In the genomic region with DNA sequence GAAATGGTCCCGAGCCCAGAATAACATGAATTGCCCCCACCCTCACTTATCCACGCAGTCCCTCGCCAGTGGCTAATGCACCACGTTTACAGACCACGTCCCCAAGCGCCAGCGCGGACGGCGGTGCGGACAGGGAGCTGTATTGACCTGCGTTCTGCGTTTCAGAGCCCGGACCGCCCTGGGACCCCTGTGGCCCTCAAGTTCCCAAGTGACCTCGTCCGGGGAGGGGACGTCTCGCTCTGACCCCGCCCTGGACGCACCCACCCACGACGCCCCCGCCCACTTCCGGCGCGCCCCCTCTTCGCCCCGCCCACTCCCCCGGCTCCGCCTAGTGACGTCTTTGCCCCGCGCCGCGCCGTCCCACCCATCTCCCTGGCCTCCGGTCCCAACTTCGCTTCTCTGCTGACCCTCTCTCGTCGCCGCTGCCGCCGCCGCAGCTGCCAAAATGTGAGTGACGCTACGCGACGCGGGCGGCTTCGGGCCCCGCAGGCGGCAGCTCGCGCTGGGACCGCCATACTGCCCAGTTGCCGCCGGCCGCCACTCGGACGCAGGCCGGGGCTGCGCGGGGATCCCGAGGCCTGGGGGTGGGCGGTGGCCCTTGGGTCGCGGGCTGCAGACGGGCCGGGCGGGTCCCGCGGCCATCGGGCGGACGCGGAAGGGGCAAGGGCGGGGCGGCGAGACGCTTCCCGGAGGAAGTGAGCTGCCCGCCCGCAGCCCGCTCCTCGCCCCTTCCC, we compare ENCODE assay signal across 8 cellular contexts. TPM values are rescaled to one million over a fixed set of nuclear protein-coding genes. Genes with fewer than 3 reads are reported as not detected.
A peak's percentile ranks its signal among the peaks of the same experiment; 100 is the strongest.
DNase-seq lines count a peak whose midpoint lies in the region; ATAC-seq, FAIRE-seq and TF ChIP-seq lines count a peak whose summit lies in the region.

A gene with protein sequence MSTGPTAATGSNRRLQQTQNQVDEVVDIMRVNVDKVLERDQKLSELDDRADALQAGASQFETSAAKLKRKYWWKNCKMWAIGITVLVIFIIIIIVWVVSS (plus strand): TSS at position 358 of the 734 bp plus-strand sequence. CDS start 88 bp downstream, at position 446.

- FAIRE-seq in D721Med (lab: Jason Lieb, UNC): no peak

- DNase-seq in D721Med (ENCODE audit: insufficient read length, low spot score) (peak; percentile 66), SJSA1 (ENCODE audit: low read depth in 1 of 2, low spot score in 2 of 2) (peak; percentile 74 to 91), foreskin melanocyte (peak; percentile 60)
- peak; percentile 86 for DNase-seq in activated gamma-delta T cell treated with anti-CD3 and anti-CD28 coated beads, Interleukin-2, amount 50 U/mL, for 16 hours (ENCODE audit: low read depth)

- H3K4me1 ChIP-seq in SJSA1 (replicated peaks) (peaks cover 11% of the 10 kb centered on the region), neutrophil (ENCODE audit: control insufficient read depth in 1 of 2, insufficient read depth in 1 of 2, low read depth in 1 of 2, low read length in 1 of 2) (peaks cover 50 to 53% of the 10 kb centered on the region in 2 experiments)

- ATAC-seq in GM21423 (IDR thresholded peaks at IDR 0.05; ENCODE audit: unreplicated experiment): peak; percentile 82

- H3K27ac ChIP-seq in SJSA1: peak within 1 kb of the TSS; percentile 72
- peak within 1 kb of the TSS; percentile 98 for H3K27ac ChIP-seq in neutrophil

- H3K36me3 ChIP-seq in SJSA1: peaks cover 37% of the 10 kb centered on the region
- H3K36me3 ChIP-seq in neutrophil: peaks cover 11% of the 10 kb centered on the region

- peak within 1 kb of the TSS; percentile 96 for H3K4me3 ChIP-seq in SJSA1
- H3K4me3 ChIP-seq in neutrophil (ENCODE audit: low read depth in 1 of 2, low read length in 1 of 2): peak within 1 kb of the TSS; percentile 83 to 87

- no peak for TF ChIP-seq EP300 in Ishikawa (IDR thresholded peaks at IDR 0.05; ENCODE audit: borderline replicate concordance)

- no peak for TF ChIP-seq RAD21 in Ishikawa (IDR thresholded peaks at IDR 0.05; ENCODE audit: low read depth)

- H3K9me3 ChIP-seq in SJSA1 (replicated peaks) (no peaks in the 10 kb centered on the region), neutrophil (no peaks in the 10 kb centered on the region)

- no peak for TF ChIP-seq CTCF in D721Med (IDR thresholded peaks at IDR 0.05; ENCODE audit: insufficient read depth, missing control alignments)
- TF ChIP-seq CTCF in neutrophil (IDR thresholded peaks at IDR 0.05): peak; percentile 36
- no peak for TF ChIP-seq CTCF in subcutaneous adipose tissue (IDR thresholded peaks at IDR 0.05; ENCODE audit: low read depth)

- H3K27me3 ChIP-seq in SJSA1 (replicated peaks): peaks cover 3% of the 10 kb centered on the region; the same call in 1 of the 2 replicates
- peaks cover 6% of the 10 kb centered on the region for H3K27me3 ChIP-seq in neutrophil

TF ChIP-seq in Ishikawa, 13 proteins besides CTCF, POLR2A, EP300 and RAD21:
- no peak for TF ChIP-seq NFIC (IDR thresholded peaks at IDR 0.05)
- TF ChIP-seq, protein P1, sequence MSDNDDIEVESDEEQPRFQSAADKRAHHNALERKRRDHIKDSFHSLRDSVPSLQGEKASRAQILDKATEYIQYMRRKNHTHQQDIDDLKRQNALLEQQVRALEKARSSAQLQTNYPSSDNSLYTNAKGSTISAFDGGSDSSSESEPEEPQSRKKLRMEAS (IDR thresholded peaks at IDR 0.05): peak; percentile 24; the same call in 1 of the 2 replicates
- TF ChIP-seq CREB1 (IDR thresholded peaks at IDR 0.05; ENCODE audit: low read depth): peak; percentile 86
- TF ChIP-seq TAF1 (IDR thresholded peaks at IDR 0.05; ENCODE audit: low read depth): peak; percentile 59; the same call in 1 of the 2 replicates

RNA-seq across cellular contexts. Expression of the gene that starts here (rescaled TPM):
- total RNA-seq in SJSA1 (2014; rRNA removed; shearing (Covaris generic)): 110 and 162 TPM in 2 replicates
- total RNA-seq in subcutaneous adipose tissue: 100 to 1,000 TPM; 150 to 205 (median 163) TPM

Comparison
In these comparisons a context has a peak if more than half of its experiments do, and no peak if none do; other contexts are left out.
1. Peak in every context shown above with its lines: DNase-seq, ATAC-seq, H3K4me3 ChIP-seq and H3K27ac ChIP-seq.